9 cellular contexts compared by ENCODE assay signal in the genomic region with DNA sequence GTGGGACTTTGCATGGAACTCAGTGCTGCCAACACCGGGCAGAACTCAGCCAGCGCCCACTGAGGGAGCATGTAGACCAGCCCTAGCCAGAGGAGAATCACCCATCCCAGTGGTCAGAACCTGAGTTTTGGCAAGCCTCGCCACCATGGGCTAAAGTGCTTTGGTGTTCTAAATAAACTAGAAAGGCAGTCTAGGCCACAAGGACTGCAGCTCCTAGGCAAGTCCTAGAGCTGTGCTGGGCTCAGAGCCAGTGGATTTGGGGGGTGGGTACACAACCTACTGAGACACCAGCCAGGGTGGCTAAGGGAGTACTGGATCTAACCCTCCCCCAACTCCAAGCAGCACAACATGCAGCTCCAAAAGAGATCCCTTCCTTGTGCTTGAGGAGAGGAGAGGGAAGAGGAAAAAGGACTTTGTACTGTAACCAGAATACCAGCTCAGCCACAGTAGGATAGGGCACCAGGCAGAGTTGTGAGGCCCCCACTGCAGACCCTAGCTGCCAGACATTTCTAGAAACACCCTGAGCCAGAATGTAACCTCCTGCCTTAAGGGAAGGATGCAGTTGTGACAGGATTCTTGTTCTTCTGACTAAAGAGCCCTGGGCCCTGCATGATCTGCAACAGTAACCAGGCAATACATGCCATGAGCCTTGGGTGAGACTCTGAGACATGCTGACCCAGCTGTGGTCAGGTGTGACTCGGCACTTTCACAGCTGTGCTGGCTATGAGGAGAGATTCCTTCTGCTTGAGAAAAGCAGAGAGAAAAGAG. TPM values are rescaled to one million over a fixed set of nuclear protein-coding genes. Genes with fewer than 3 reads are reported as not detected.
A peak's percentile ranks its signal among the peaks of the same experiment; 100 is the strongest.
DNase-seq lines count a peak whose midpoint lies in the region; ATAC-seq and TF ChIP-seq lines count a peak whose summit lies in the region.
"Had no signal": no experiment of that assay in that cellular context is flagged by ENCODE, and none has a peak within 500 bp of the region (broad histone marks: within the 10 kb centered on the region; RNA-seq: fewer than 3 reads in every experiment).

No MANE protein-coding gene starts in this region.

- no peak overlapping the region for H3K27ac Mint-ChIP-seq in stimulated activated memory B cell treated with anti-CD40 and anti-IgM and Interleukin-4, amounts not matched to agents 10 μg/mL and 1 μg/mL and 100 μg/mL, for 72 hours

- TF ChIP-seq POLR2A in esophagus muscularis mucosa (IDR thresholded peaks at IDR 0.05; ENCODE audit: low read depth), result no peak

- TF ChIP-seq CTCF in AG10803 (conservative IDR thresholded peaks at IDR 0.05; ENCODE audit: low read length), result no peak
- no peak for TF ChIP-seq CTCF in esophagus muscularis mucosa (IDR thresholded peaks at IDR 0.05)
- TF ChIP-seq CTCF in coronary artery (IDR thresholded peaks at IDR 0.05), result no peak

- WGBS in esophagus muscularis mucosa, result 88% methylated on average over 4 of the region's 4 CpGs

- TF ChIP-seq EP300 in esophagus muscularis mucosa (IDR thresholded peaks at IDR 0.05), result no peak

- H3K4me1 ChIP-seq in esophagus muscularis mucosa, result peaks cover 0 to 41% (median 25%) of the 10 kb centered on the region in 4 donors

- H3K27ac ChIP-seq in esophagus muscularis mucosa (replicated peaks in 1 of 4) (no peak overlapping the region), coronary artery (no peak overlapping the region)

- ATAC-seq in GM21447 (IDR thresholded peaks at IDR 0.05; ENCODE audit: unreplicated experiment), result peak; percentile 64
- ATAC-seq in stimulated activated memory B cell treated with anti-CD40 and anti-IgM and Interleukin-4, amounts not matched to agents 10 μg/mL and 1 μg/mL and 100 μg/mL, for 72 hours, result no peak

- peaks cover 5% of the 10 kb centered on the region for H3K36me3 Mint-ChIP-seq in stimulated activated memory B cell treated with anti-CD40 and anti-IgM and Interleukin-4, amounts not matched to agents 10 μg/mL and 1 μg/mL and 100 μg/mL, for 72 hours

- intact Hi-C loops in esophagus muscularis mucosa (cut with DNase I), result no loop called here

- H3K4me1 Mint-ChIP-seq in stimulated activated memory B cell treated with anti-CD40 and anti-IgM and Interleukin-4, amounts not matched to agents 10 μg/mL and 1 μg/mL and 100 μg/mL, for 72 hours, result peaks cover 7% of the 10 kb centered on the region

- H3K9me3 ChIP-seq in esophagus muscularis mucosa, result no peaks in the 10 kb centered on the region

- no peak overlapping the region for H3K4me3 Mint-ChIP-seq in stimulated activated memory B cell treated with anti-CD40 and anti-IgM and Interleukin-4, amounts not matched to agents 10 μg/mL and 1 μg/mL and 100 μg/mL, for 72 hours

- peaks cover 2% of the 10 kb centered on the region for H3K9me3 Mint-ChIP-seq in stimulated activated memory B cell treated with anti-CD40 and anti-IgM and Interleukin-4, amounts not matched to agents 10 μg/mL and 1 μg/mL and 100 μg/mL, for 72 hours

- no peaks in the 10 kb centered on the region for H3K27me3 ChIP-seq in esophagus muscularis mucosa

- H3K27me3 Mint-ChIP-seq in stimulated activated memory B cell treated with anti-CD40 and anti-IgM and Interleukin-4, amounts not matched to agents 10 μg/mL and 1 μg/mL and 100 μg/mL, for 72 hours, result peaks cover 36% of the 10 kb centered on the region

- no peak overlapping the region for H3K4me3 ChIP-seq in AG10803 (ENCODE audit: low read length)
- no peak overlapping the region for H3K4me3 ChIP-seq in esophagus muscularis mucosa
- H3K4me3 ChIP-seq in coronary artery, result no peak overlapping the region

- peaks cover 0 to 6% (median 0%) of the 10 kb centered on the region in 4 donors for H3K36me3 ChIP-seq in esophagus muscularis mucosa

- peak; percentile 85 for DNase-seq in AG10803 (ENCODE audit: low read depth)
- peak; percentile 62 for DNase-seq in HS-5 (ENCODE audit: low read depth)
- DNase-seq in esophagus muscularis mucosa (ENCODE audit: extremely low spot score), result peak; percentile 74
- no peak for DNase-seq in SHP77 treated with DMSO at 0.1 percent for 48 hours (lab: John Stamatoyannopoulos, UW)
- no peak for DNase-seq in stimulated activated CD4-positive, alpha-beta T cell treated with anti-CD3 and anti-CD28 coated beads, Interleukin-12 subunit alpha, Interleukin-12 subunit beta, amount 100 ng/mL, for 4 hours
- DNase-seq in coronary artery (ENCODE audit: low spot score), result no peak
- DNase-seq: hypothalamus had no signal

RNA-seq across cellular contexts. Expression of a gene that starts 24.4 kb away (rescaled TPM):
- 10 to 100 TPM in 3 of 4 donors, 1 to 10 TPM in 1; 6.5 to 12.2 (median 11.0) TPM for total RNA-seq in esophagus muscularis mucosa

Comparison
In these comparisons a context has a peak if more than half of its experiments do, and no peak if none do; other contexts are left out.
1. DNase-seq: peak in AG10803 (single experiment), HS-5 (single experiment) and esophagus muscularis mucosa (single experiment); none in SHP77 treated with DMSO at 0.1 percent for 48 hours (single experiment), stimulated activated CD4-positive, alpha-beta T cell treated with anti-CD3 and anti-CD28 coated beads, Interleukin-12 subunit alpha, Interleukin-12 subunit beta, amount 100 ng/mL, for 4 hours (single experiment) and coronary artery (single experiment).